ENCODE assay signal across 16 cellular contexts in the genomic region with DNA sequence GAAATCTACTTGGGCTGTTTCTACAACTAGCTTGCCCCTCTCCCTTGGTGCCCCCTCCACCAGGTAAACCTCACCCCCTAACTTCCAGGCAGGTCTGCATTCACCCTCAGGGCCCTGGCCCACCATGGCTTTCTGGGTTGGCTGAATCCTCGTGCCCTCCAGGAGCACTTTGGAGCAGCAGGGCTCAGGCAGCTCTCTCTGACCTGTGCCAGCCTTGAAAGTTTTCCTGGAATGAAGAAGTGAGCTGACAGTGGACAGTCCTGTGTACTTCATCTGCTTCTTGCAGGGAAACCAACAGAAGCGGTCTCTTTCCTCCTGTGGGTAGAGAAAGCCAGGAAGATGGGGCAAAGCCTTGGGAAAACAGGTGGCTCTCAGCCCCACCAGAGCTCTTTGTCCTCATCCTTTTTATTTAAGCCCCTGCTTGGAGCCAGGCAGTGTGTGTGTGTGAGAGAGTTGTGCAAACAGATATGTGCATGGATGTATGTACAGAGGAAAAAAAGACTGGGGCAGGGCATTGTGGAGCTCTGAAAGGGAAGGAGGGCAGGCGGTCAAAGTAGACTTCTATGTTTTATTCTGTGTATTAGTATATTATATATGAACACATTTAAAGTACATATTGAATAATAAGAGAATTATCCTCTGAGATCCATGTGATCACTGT.
DNase-seq lines count a peak whose midpoint lies in the region; ATAC-seq, FAIRE-seq and TF ChIP-seq lines count a peak whose summit lies in the region.
"Had no signal": no experiment of that assay in that cellular context is flagged by ENCODE, and none has a peak within 500 bp of the region (broad histone marks: within the 10 kb centered on the region; RNA-seq: fewer than 3 reads in every experiment).

No MANE protein-coding gene starts in this region.

- intact Hi-C loops in K562 (cut with micrococcal nuclease), result no loop called here

- no peak for TF ChIP-seq EP300 in K562 (IDR thresholded peaks at IDR 0.05; ENCODE audit: low read length)

- H3K27ac ChIP-seq in K562 (ENCODE audit: extremely low read depth, low read depth, low read length), result no peak overlapping the region
- H3K27ac ChIP-seq in effector memory CD4-positive, alpha-beta T cell (ENCODE audit: insufficient read depth, low read length, poor library complexity, severe bottlenecking), result no peak overlapping the region
- H3K27ac ChIP-seq: esophagus squamous epithelium had no signal

- H3K4me2 ChIP-seq in K562 (ENCODE audit: insufficient read depth, low read length), result no peak overlapping the region

- no peaks in the 10 kb centered on the region for H3K9me3 Mint-ChIP-seq in progenitor cell of endocrine pancreas (ENCODE audit: low read depth)
- no peaks in the 10 kb centered on the region for H3K9me3 Mint-ChIP-seq in activated naive CD4-positive, alpha-beta T cell treated with anti-CD3 and anti-CD28 coated beads, Interleukin-2, amount 50 U/mL, for 72 hours
- H3K9me3 Mint-ChIP-seq: activated naive CD4-positive, alpha-beta T cell treated with anti-CD3 and anti-CD28 coated beads for 36 hours had no signal

- no peak overlapping the region for H3K4me3 ChIP-seq in K562
- no peak overlapping the region for H3K4me3 ChIP-seq in effector memory CD4-positive, alpha-beta T cell (ENCODE audit: insufficient read depth, low read depth, low read length, poor library complexity, severe bottlenecking)
- H3K4me3 ChIP-seq: esophagus squamous epithelium, mucosa of descending colon had no signal

- TF ChIP-seq POLR2A in K562 (conservative IDR thresholded peaks at IDR 0.05), result no peak

- H3K27ac Mint-ChIP-seq in progenitor cell of endocrine pancreas, result peak overlapping the region; percentile 90
- peak overlapping the region in 1 of 2 donors; percentile 36 for H3K27ac Mint-ChIP-seq in activated naive CD4-positive, alpha-beta T cell treated with anti-CD3 and anti-CD28 coated beads, Interleukin-2, amount 50 U/mL, for 72 hours
- H3K27ac Mint-ChIP-seq: activated naive CD4-positive, alpha-beta T cell treated with anti-CD3 and anti-CD28 coated beads for 36 hours had no signal

- no peaks in the 10 kb centered on the region for H3K9me1 ChIP-seq in K562 (ENCODE audit: control insufficient read depth, insufficient read depth, low read length)

- H4K20me1 ChIP-seq in K562 (replicated peaks; ENCODE audit: control insufficient read depth, insufficient read depth, low read length), result no peaks in the 10 kb centered on the region

- no peak; the same call in 2 of the 3 replicates for ATAC-seq in K562
- ATAC-seq in activated naive CD4-positive, alpha-beta T cell treated with anti-CD3 and anti-CD28 coated beads, Interleukin-2, amount 50 U/mL, for 72 hours, result no peak
- ATAC-seq: mucosa of descending colon had no signal

- no peaks in the 10 kb centered on the region for H3K36me3 ChIP-seq in K562 (ENCODE audit: control insufficient read depth, insufficient read depth, low read length)
- H3K36me3 ChIP-seq in effector memory CD4-positive, alpha-beta T cell (ENCODE audit: control insufficient read depth, insufficient read depth, low read length), result no peaks in the 10 kb centered on the region
- H3K36me3 ChIP-seq: esophagus squamous epithelium had no signal

- H3K9ac ChIP-seq in K562 (ENCODE audit: insufficient read depth in 1 of 2, low read depth in 2 of 2, low read length in 2 of 2), result peak overlapping the region in 1 of 2 experiments; percentile 76; a peak in 2 of 4 replicates

- peaks cover 11 to 32% of the 10 kb centered on the region in 2 experiments for H3K4me1 ChIP-seq in K562 (replicated peaks in 1 of 2; ENCODE audit: control insufficient read depth in 2 of 2, insufficient read depth in 2 of 2, low read length in 2 of 2)
- H3K4me1 ChIP-seq in effector memory CD4-positive, alpha-beta T cell (ENCODE audit: control insufficient read depth, insufficient read depth, low read length, poor library complexity, severe bottlenecking), result no peaks in the 10 kb centered on the region
- H3K4me1 ChIP-seq: Caco-2 had no signal

- peaks cover 8% of the 10 kb centered on the region for H3K27me3 Mint-ChIP-seq in progenitor cell of endocrine pancreas

- TF ChIP-seq CTCF in K562 (IDR thresholded peaks at IDR 0.05 in 2 of 3, conservative IDR thresholded peaks at IDR 0.05 in 1 of 3; ENCODE audit: insufficient read depth in 2 of 3, low read depth in 1 of 3, low read length in 3 of 3) (no peak), progenitor cell of endocrine pancreas (IDR thresholded peaks at IDR 0.05; ENCODE audit: unreplicated experiment) (no peak)

- no TSS peak for BruUV-seq in K562 (replicated peaks; lab: Mats Ljungman, UMichigan)

- peak overlapping the region; percentile 77 for H2AFZ ChIP-seq in K562 (ENCODE audit: low read depth, low read length)

- TF ChIP-seq RAD21 in K562 (CRISPR knock-in tag; conservative IDR thresholded peaks at IDR 0.05 in 1 of 2, IDR thresholded peaks at IDR 0.05 in 1 of 2), result no peak

- no peaks in the 10 kb centered on the region for H3K79me2 ChIP-seq in K562 (ENCODE audit: control insufficient read depth, insufficient read depth, low read length)

- H3K36me3 Mint-ChIP-seq in progenitor cell of endocrine pancreas (ENCODE audit: insufficient read depth), result no peaks in the 10 kb centered on the region
- H3K36me3 Mint-ChIP-seq in activated naive CD4-positive, alpha-beta T cell treated with anti-CD3 and anti-CD28 coated beads, Interleukin-2, amount 50 U/mL, for 72 hours, result no peaks in the 10 kb centered on the region

- peaks cover 33% of the 10 kb centered on the region for H3K4me1 Mint-ChIP-seq in progenitor cell of endocrine pancreas (ENCODE audit: low read depth)

- POLR2A ChIA-PET in K562 (lab: Yijun Ruan, JAX), result interaction anchor here (0.6 to 1.7 kb wide), 5 partner anchors 10 to 186 kb away, joined by 3 to 6 read pairs (median 3); no protein-coding TSS in a partner anchor

- WGBS in K562 (ENCODE audit: insufficient coverage, low coverage, missing lambda C conversion rate), result 53% methylated on average over 3 of the region's 3 CpGs

- peak; percentile 78 for DNase-seq in DMS53 (lab: John Stamatoyannopoulos, UW)
- peak; percentile 25 for DNase-seq in NCI-H1092 (lab: John Stamatoyannopoulos, UW)
- no peak for DNase-seq in K562 (ENCODE audit: extremely low read depth in 1 of 4, low spot score in 3 of 4)
- DNase-seq in progenitor cell of endocrine pancreas (ENCODE audit: low spot score, unreplicated experiment), result no peak
- no peak for DNase-seq in activated naive CD4-positive, alpha-beta T cell treated with anti-CD3 and anti-CD28 coated beads, Interleukin-2, amount 50 U/mL, for 72 hours (ENCODE audit: low spot score in 2 of 2)
- no peak for DNase-seq in effector memory CD4-positive, alpha-beta T cell
- DNase-seq in DMS 273 (lab: John Stamatoyannopoulos, UW; ENCODE audit: unreplicated experiment), result no peak
- DNase-seq: activated naive CD4-positive, alpha-beta T cell treated with anti-CD3 and anti-CD28 coated beads for 36 hours; Caco-2; effector CD8-positive, alpha-beta T cell; esophagus squamous epithelium; mucosa of descending colon; NCI-H226; nucleus accumbens; retina had no signal

- peak overlapping the region; percentile 20 for H3K4me3 Mint-ChIP-seq in progenitor cell of endocrine pancreas (ENCODE audit: low read depth)
- H3K4me3 Mint-ChIP-seq: activated naive CD4-positive, alpha-beta T cell treated with anti-CD3 and anti-CD28 coated beads for 36 hours had no signal

- no peak for FAIRE-seq in K562 (lab: Jason Lieb, UNC)
- FAIRE-seq: astrocyte had no signal

- CTCF ChIA-PET in K562 (lab: Yijun Ruan, JAX; ENCODE audit: low intra/inter-chr PET ratio), result no interaction called here

- H3K27me3 ChIP-seq in K562 (ENCODE audit: control insufficient read depth in 2 of 2, insufficient read depth in 2 of 2, low read length in 2 of 2), result no peaks in the 10 kb centered on the region
- no peaks in the 10 kb centered on the region for H3K27me3 ChIP-seq in effector memory CD4-positive, alpha-beta T cell (replicated peaks; ENCODE audit: control insufficient read depth, insufficient read depth, low read length, poor library complexity, severe bottlenecking)

- no peaks in the 10 kb centered on the region for H3K9me3 ChIP-seq in K562 (replicated peaks; ENCODE audit: control insufficient read depth, insufficient read depth, low read depth, low read length)
- no peaks in the 10 kb centered on the region for H3K9me3 ChIP-seq in effector memory CD4-positive, alpha-beta T cell (ENCODE audit: control insufficient read depth, low read length)
- H3K9me3 ChIP-seq: Caco-2, esophagus squamous epithelium, mucosa of descending colon had no signal

- in situ Hi-C loops in K562 (cut with MboI), result no loop called here

TF ChIP-seq in K562, 482 proteins besides CTCF, POLR2A, EP300 and RAD21 (continues in another document):
- TF ChIP-seq NCOA1 (IDR thresholded peaks at IDR 0.05; ENCODE audit: low read depth), result no peak
- no peak for TF ChIP-seq ADNP (tag; IDR thresholded peaks at IDR 0.05)
- TF ChIP-seq, protein P1, sequence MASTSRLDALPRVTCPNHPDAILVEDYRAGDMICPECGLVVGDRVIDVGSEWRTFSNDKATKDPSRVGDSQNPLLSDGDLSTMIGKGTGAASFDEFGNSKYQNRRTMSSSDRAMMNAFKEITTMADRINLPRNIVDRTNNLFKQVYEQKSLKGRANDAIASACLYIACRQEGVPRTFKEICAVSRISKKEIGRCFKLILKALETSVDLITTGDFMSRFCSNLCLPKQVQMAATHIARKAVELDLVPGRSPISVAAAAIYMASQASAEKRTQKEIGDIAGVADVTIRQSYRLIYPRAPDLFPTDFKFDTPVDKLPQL (IDR thresholded peaks at IDR 0.05; ENCODE audit: extremely low read depth, insufficient read length), result no peak
- TF ChIP-seq RCOR1 (IDR thresholded peaks at IDR 0.05; ENCODE audit: borderline replicate concordance in 1 of 2, low read depth in 2 of 2, low read length in 2 of 2), result no peak

Comparison
In these comparisons a context has a peak if more than half of its experiments do, and no peak if none do; other contexts are left out.
1. DNase-seq: peak in DMS53 (single experiment) and NCI-H1092 (single experiment); none in K562 (0 of 4), progenitor cell of endocrine pancreas (single experiment), activated naive CD4-positive, alpha-beta T cell treated with anti-CD3 and anti-CD28 coated beads, Interleukin-2, amount 50 U/mL, for 72 hours (0 of 2), effector memory CD4-positive, alpha-beta T cell (0 of 3) and DMS 273 (single experiment).